Comparison of ENCODE assay signal across 21 cellular contexts in genomic region chr11:128204898-128205297, GRCh38.
DNase-seq lines count a peak whose midpoint lies in the region; ATAC-seq, FAIRE-seq and TF ChIP-seq lines count a peak whose summit lies in the region.
"Had no signal": no experiment of that assay in that cellular context is flagged by ENCODE, and none has a peak within 500 bp of the region (broad histone marks: within the 10 kb centered on the region; RNA-seq: fewer than 3 reads in every experiment).

No MANE protein-coding gene starts in this region.

- H3K4me1 Mint-ChIP-seq in endothelial cell (ENCODE audit: unreplicated experiment) (no peaks in the 10 kb centered on the region), mesothelial cell of epicardium (peaks cover 17% of the 10 kb centered on the region)
- H3K4me1 Mint-ChIP-seq: CD14-positive monocyte, GM23338 had no signal

- no peaks in the 10 kb centered on the region for H3K9me3 Mint-ChIP-seq in endothelial cell (ENCODE audit: unreplicated experiment)
- peaks cover 22% of the 10 kb centered on the region for H3K9me3 Mint-ChIP-seq in mesothelial cell of epicardium
- H3K9me3 Mint-ChIP-seq: GM23338 had no signal

- 93% methylated on average over 3 of the region's 3 CpGs for WGBS in right lobe of liver (ENCODE audit: insufficient coverage, low coverage, low lambda C conversion rate, missing lambda C conversion rate)

- H3K36me3 ChIP-seq in RWPE2 (ENCODE audit: low read depth) (no peaks in the 10 kb centered on the region), right lobe of liver (no peaks in the 10 kb centered on the region)
- H3K36me3 ChIP-seq: BLaER1 had no signal

- H3K27ac ChIP-seq in RWPE2 (ENCODE audit: poor library complexity, severe bottlenecking) (peak overlapping the region; percentile 100), right lobe of liver (no peak overlapping the region)
- H3K27ac ChIP-seq: BLaER1, HL-60 had no signal

- H3K27me3 ChIP-seq in RWPE2 (ENCODE audit: insufficient read depth, poor library complexity, severe bottlenecking) = no peaks in the 10 kb centered on the region
- H3K27me3 ChIP-seq in right lobe of liver = no peaks in the 10 kb centered on the region
- H3K27me3 ChIP-seq: BLaER1 had no signal

- intact Hi-C loops in right lobe of liver (cut with DNase I) = no loop called here

- H3K4me1 ChIP-seq in RWPE2 (ENCODE audit: insufficient read depth, poor library complexity, severe bottlenecking) (peaks cover 36% of the 10 kb centered on the region), right lobe of liver (no peaks in the 10 kb centered on the region)
- H3K4me1 ChIP-seq: BLaER1 had no signal

- H3K4me3 Mint-ChIP-seq in endothelial cell (ENCODE audit: unreplicated experiment) (no peak overlapping the region), mesothelial cell of epicardium (no peak overlapping the region)
- H3K4me3 Mint-ChIP-seq: CD14-positive monocyte; CD4-positive, alpha-beta memory T cell; GM23338 had no signal

- ATAC-seq in RWPE2 (ENCODE audit: low read depth) = no peak
- no peak for ATAC-seq in HG03097 (IDR thresholded peaks at IDR 0.05; ENCODE audit: low FRiP score, unreplicated experiment)
- no peak for ATAC-seq in right lobe of liver
- ATAC-seq: GM23338 had no signal

- H3K27me3 Mint-ChIP-seq in endothelial cell (ENCODE audit: unreplicated experiment) = no peaks in the 10 kb centered on the region
- H3K27me3 Mint-ChIP-seq in mesothelial cell of epicardium (ENCODE audit: low read depth) = no peaks in the 10 kb centered on the region
- H3K27me3 Mint-ChIP-seq: CD4-positive, alpha-beta memory T cell had no signal

- no peak overlapping the region for H3K27ac Mint-ChIP-seq in endothelial cell (ENCODE audit: unreplicated experiment)
- no peak overlapping the region for H3K27ac Mint-ChIP-seq in mesothelial cell of epicardium
- H3K27ac Mint-ChIP-seq: CD14-positive monocyte, GM23338 had no signal

- DNase-seq in GM19239 (ENCODE audit: insufficient read length, low spot score) = no peak
- DNase-seq in RWPE2 (ENCODE audit: low spot score) = no peak
- no peak for DNase-seq in endothelial cell (ENCODE audit: low spot score)
- DNase-seq in mesothelial cell of epicardium (ENCODE audit: low spot score in 2 of 2, unreplicated experiment in 2 of 2) = no peak
- no peak for DNase-seq in activated CD4-positive, CD25-positive, alpha-beta regulatory T cell (lab: John Stamatoyannopoulos, UW)
- DNase-seq in NCI-H526 treated with DMSO at 0.1 percent for 48 hours (lab: John Stamatoyannopoulos, UW) = no peak
- no peak for DNase-seq in right lobe of liver
- DNase-seq: 8988T; CD4-positive, alpha-beta memory T cell; DMS153; DMS79; GDM1; HCEC 1CT had no signal

- peak; percentile 31 for FAIRE-seq in GM19239 (lab: Jason Lieb, UNC)
- FAIRE-seq: GM12892, GM18507, H54 had no signal

- H3K36me3 Mint-ChIP-seq in endothelial cell (ENCODE audit: low read depth, unreplicated experiment) (no peaks in the 10 kb centered on the region), mesothelial cell of epicardium (no peaks in the 10 kb centered on the region)
- H3K36me3 Mint-ChIP-seq: CD14-positive monocyte had no signal

- H3K9me3 ChIP-seq in RWPE2 (ENCODE audit: severe bottlenecking) = no peaks in the 10 kb centered on the region
- no peaks in the 10 kb centered on the region for H3K9me3 ChIP-seq in right lobe of liver
- H3K9me3 ChIP-seq: BLaER1 had no signal

- no peak for TF ChIP-seq POLR2A in right lobe of liver (IDR thresholded peaks at IDR 0.05)

- H3K4me3 ChIP-seq in RWPE2 (ENCODE audit: severe bottlenecking) (no peak overlapping the region), right lobe of liver (no peak overlapping the region)
- H3K4me3 ChIP-seq: BLaER1, GM23338 had no signal

- no peak for TF ChIP-seq CTCF in RWPE2 (IDR thresholded peaks at IDR 0.05; ENCODE audit: poor library complexity, severe bottlenecking)
- TF ChIP-seq CTCF in endothelial cell (IDR thresholded peaks at IDR 0.05; ENCODE audit: unreplicated experiment) = peak; percentile 34
- peak; percentile 62 for TF ChIP-seq CTCF in mesothelial cell of epicardium (IDR thresholded peaks at IDR 0.05; ENCODE audit: unreplicated experiment)
- TF ChIP-seq CTCF in right lobe of liver (IDR thresholded peaks at IDR 0.05) = no peak

Comparison
In these comparisons a context has a peak if more than half of its experiments do, and no peak if none do; other contexts are left out.
1. CTCF ChIP-seq: peak in endothelial cell (single experiment) and mesothelial cell of epicardium (single experiment); none in RWPE2 (single experiment) and right lobe of liver (0 of 4).